13 cellular contexts compared by ENCODE assay signal in the genomic region with DNA sequence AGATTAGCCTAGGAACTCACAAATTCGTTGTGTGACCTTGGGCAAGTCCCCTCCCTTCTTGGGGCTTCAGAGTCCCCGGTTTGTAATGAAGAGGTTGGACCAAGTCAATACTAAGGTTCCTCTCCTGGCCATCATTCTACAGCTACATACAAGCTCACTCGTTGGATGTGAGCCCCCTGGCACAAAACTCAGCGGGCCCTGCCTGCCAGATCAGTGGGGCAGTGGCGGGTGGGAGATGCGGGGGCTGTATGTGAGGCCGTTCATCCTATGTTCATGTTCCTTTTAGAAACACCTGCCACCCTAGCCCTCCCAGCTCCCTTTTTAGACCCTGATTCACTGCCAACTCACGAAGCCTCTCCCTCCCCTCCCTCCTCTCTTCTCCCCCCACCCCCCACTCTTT.
"Had no signal": no experiment of that assay in that cellular context is flagged by ENCODE, and none has a peak within 500 bp of the region (broad histone marks: within the 10 kb centered on the region; RNA-seq: fewer than 3 reads in every experiment).

No MANE protein-coding gene starts in this region.

- H3K4me3 Mint-ChIP-seq: stimulated activated naive B cell treated with anti-CD40 and anti-IgM and Interleukin-4, amounts not matched to agents 10 μg/mL and 1 μg/mL and 100 μg/mL, for 72 hours had no signal

- ATAC-seq: effector memory CD8-positive, alpha-beta T cell; left colon; left ventricle myocardium superior; stimulated activated naive B cell treated with anti-CD40 and anti-IgM and Interleukin-4, amounts not matched to agents 10 μg/mL and 1 μg/mL and 100 μg/mL, for 72 hours; stimulated activated naive CD8-positive, alpha-beta T cell treated with anti-CD3 and anti-CD28 coated beads, Interleukin-15, amount 100 ng/mL, for 72 hours had no signal

- H3K27ac Mint-ChIP-seq: effector memory CD8-positive, alpha-beta T cell; nephron progenitor cell; stimulated activated naive B cell treated with anti-CD40 and anti-IgM and Interleukin-4, amounts not matched to agents 10 μg/mL and 1 μg/mL and 100 μg/mL, for 72 hours; stimulated activated naive CD8-positive, alpha-beta T cell treated with anti-CD3 and anti-CD28 coated beads, Interleukin-15, amount 100 ng/mL, for 72 hours had no signal

- DNase-seq: effector memory CD8-positive, alpha-beta T cell; left colon; left ventricle myocardium superior; mesenchymal stem cell; midbrain; nephron progenitor cell; ovary; sigmoid colon; stimulated activated CD4-positive, alpha-beta T cell treated with anti-CD3 and anti-CD28 coated beads, Interleukin-2, amount 100 ng/mL, for 24 hours; stimulated activated CD4-positive, alpha-beta T cell treated with anti-CD3 and anti-CD28 coated beads, Interleukin-4, amount 100 ng/mL, for 4 hours; stimulated activated naive B cell treated with anti-CD40 and anti-IgM and Interleukin-4, amounts not matched to agents 10 μg/mL and 1 μg/mL and 100 μg/mL, for 72 hours; stimulated activated naive CD8-positive, alpha-beta T cell treated with anti-CD3 and anti-CD28 coated beads, Interleukin-15, amount 100 ng/mL, for 72 hours; testis had no signal

- H3K9me3 Mint-ChIP-seq: effector memory CD8-positive, alpha-beta T cell; nephron progenitor cell had no signal

- H3K36me3 Mint-ChIP-seq: stimulated activated naive B cell treated with anti-CD40 and anti-IgM and Interleukin-4, amounts not matched to agents 10 μg/mL and 1 μg/mL and 100 μg/mL, for 72 hours had no signal
